In genomic region chr9:83081010-83081409, GRCh38 we compare ENCODE assay signal across 23 cellular contexts. TPM values are rescaled to one million over a fixed set of nuclear protein-coding genes. Genes with fewer than 3 reads are reported as not detected.
"Had no signal": no experiment of that assay in that cellular context is flagged by ENCODE, and none has a peak within 500 bp of the region (broad histone marks: within the 10 kb centered on the region; RNA-seq: fewer than 3 reads in every experiment).

No MANE protein-coding gene starts in this region.

- H3K4me1 ChIP-seq: colonic mucosa, esophagus muscularis mucosa, esophagus squamous epithelium, foreskin keratinocyte, gastrocnemius medialis, gastroesophageal sphincter had no signal

- H3K9me3 ChIP-seq: colonic mucosa, esophagus squamous epithelium, gastrocnemius medialis, gastroesophageal sphincter, heart left ventricle, heart right ventricle had no signal

- H3K27ac ChIP-seq: colonic mucosa, coronary artery, dorsolateral prefrontal cortex, epithelial cell of prostate, esophagus muscularis mucosa, esophagus squamous epithelium, foreskin keratinocyte, gastrocnemius medialis, gastroesophageal sphincter, heart left ventricle, heart right ventricle had no signal

- DNase-seq: colonic mucosa; cortex of kidney; dermis blood vessel endothelial cell; dorsolateral prefrontal cortex; effector CD4-positive, alpha-beta T cell; effector CD8-positive, alpha-beta T cell; effector memory CD4-positive, alpha-beta T cell; effector memory CD8-positive, alpha-beta T cell; endodermal cell; erythroblast; esophagus squamous epithelium; foreskin keratinocyte; gastrocnemius medialis; glutamatergic neuron; head of caudate nucleus; heart left ventricle; heart right ventricle had no signal

- ATAC-seq: effector memory CD8-positive, alpha-beta T cell; esophagus mucosa; foreskin keratinocyte; gastrocnemius medialis; gastroesophageal sphincter; heart left ventricle; heart right ventricle had no signal

- H3K36me3 ChIP-seq: colonic mucosa, esophagus muscularis mucosa, esophagus squamous epithelium, gastrocnemius medialis, gastroesophageal sphincter, heart left ventricle, heart right ventricle had no signal

- H3K4me3 ChIP-seq: colonic mucosa, coronary artery, dorsolateral prefrontal cortex, esophagus muscularis mucosa, esophagus squamous epithelium, gastrocnemius medialis, gastroesophageal sphincter, heart left ventricle, heart right ventricle had no signal

- H3K27me3 ChIP-seq: colonic mucosa, esophagus muscularis mucosa, esophagus squamous epithelium, foreskin keratinocyte, gastrocnemius medialis, gastroesophageal sphincter, heart left ventricle, heart right ventricle had no signal

RNA-seq across cellular contexts. Expression of gene RASEF, which starts 18.1 kb away (rescaled TPM):
- polyA plus RNA-seq: endothelial cell of umbilical vein had no signal
